8 cellular contexts compared by ENCODE assay signal in the genomic region with DNA sequence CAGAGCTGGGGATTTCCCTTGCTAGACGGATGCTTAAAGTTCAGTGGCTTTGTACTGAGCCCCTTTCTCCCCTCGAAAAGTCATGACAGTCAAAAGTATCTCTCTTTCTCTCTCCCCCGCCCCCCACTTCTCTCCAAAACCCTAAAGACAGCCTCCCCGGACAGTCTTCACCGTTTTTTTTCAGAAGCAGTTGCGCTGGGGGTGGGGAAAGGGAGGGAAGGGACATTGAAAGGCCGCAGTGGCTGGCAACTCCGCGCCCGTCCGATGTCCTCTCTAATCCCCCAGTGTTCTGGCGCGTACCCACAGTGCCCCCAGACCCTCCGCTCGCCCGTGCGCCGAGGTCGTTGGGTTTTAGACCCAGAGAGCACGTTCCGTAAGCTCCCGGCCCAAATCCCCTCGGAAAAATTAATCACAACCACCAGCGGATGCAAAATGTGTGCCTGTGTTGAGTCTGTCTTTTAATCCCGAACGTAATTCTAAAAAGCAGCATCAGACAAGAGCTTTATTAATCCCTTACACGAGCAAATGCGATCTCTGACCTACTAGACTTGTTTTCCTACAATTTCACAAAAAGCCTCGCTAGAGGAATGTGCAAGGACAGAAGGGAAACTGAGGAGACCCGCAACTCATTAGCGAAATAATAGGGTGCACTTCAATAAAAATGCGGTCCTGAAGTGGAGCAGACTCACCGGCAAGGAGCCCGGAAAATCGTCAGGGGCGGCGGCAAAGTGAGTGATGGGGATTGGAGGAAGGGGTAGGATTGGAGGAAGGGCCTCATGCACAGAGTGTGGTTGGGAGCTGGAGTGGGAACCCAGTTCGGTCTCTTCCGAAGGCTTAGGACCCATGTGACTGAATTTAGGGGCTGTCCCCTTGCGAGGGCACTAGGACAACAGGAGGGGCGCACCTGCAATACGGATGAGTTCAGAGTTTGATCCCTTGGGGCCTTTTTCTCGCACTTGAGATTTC.
DNase-seq lines count a peak whose midpoint lies in the region; ATAC-seq and TF ChIP-seq lines count a peak whose summit lies in the region.

No MANE protein-coding gene starts in this region.

- H3K27ac ChIP-seq in epithelial cell of prostate (peak overlapping the region; percentile 64), neutrophil (peak overlapping the region; percentile 79)

- peak; percentile 24 to 51 for DNase-seq in NCI-H524 (lab: John Stamatoyannopoulos, UW)
- no peak for DNase-seq in NCI-H524 treated with DMSO at 0.1 percent for 48 hours (lab: John Stamatoyannopoulos, UW)
- DNase-seq in RKO (ENCODE audit: low spot score): peak; percentile 89
- DNase-seq in epithelial cell of prostate (ENCODE audit: low read depth, low spot score): no peak

- no peak for ATAC-seq in GM21423 (IDR thresholded peaks at IDR 0.05; ENCODE audit: unreplicated experiment)
- ATAC-seq in GM18873 (IDR thresholded peaks at IDR 0.05; ENCODE audit: low FRiP score, unreplicated experiment): no peak
- no peak for ATAC-seq in GM18498 (IDR thresholded peaks at IDR 0.05; ENCODE audit: unreplicated experiment)

- H3K9me3 ChIP-seq in neutrophil: no peaks in the 10 kb centered on the region

- TF ChIP-seq CTCF in neutrophil (IDR thresholded peaks at IDR 0.05): no peak

- peaks cover 71% of the 10 kb centered on the region for H3K27me3 ChIP-seq in neutrophil

- no peaks in the 10 kb centered on the region for H3K36me3 ChIP-seq in neutrophil

- peaks cover 23 to 25% of the 10 kb centered on the region in 2 experiments for H3K4me1 ChIP-seq in neutrophil (ENCODE audit: control insufficient read depth in 1 of 2, insufficient read depth in 1 of 2, low read depth in 1 of 2, low read length in 1 of 2)

- H3K4me3 ChIP-seq in neutrophil (ENCODE audit: low read depth in 1 of 2, low read length in 1 of 2): peak overlapping the region; percentile 73 to 95

Comparison
In these comparisons a context has a peak if more than half of its experiments do, and no peak if none do; other contexts are left out.
1. DNase-seq: peak in NCI-H524 (2 of 2) and RKO (single experiment); none in NCI-H524 treated with DMSO at 0.1 percent for 48 hours (single experiment) and epithelial cell of prostate (single experiment).